In the genomic region with DNA sequence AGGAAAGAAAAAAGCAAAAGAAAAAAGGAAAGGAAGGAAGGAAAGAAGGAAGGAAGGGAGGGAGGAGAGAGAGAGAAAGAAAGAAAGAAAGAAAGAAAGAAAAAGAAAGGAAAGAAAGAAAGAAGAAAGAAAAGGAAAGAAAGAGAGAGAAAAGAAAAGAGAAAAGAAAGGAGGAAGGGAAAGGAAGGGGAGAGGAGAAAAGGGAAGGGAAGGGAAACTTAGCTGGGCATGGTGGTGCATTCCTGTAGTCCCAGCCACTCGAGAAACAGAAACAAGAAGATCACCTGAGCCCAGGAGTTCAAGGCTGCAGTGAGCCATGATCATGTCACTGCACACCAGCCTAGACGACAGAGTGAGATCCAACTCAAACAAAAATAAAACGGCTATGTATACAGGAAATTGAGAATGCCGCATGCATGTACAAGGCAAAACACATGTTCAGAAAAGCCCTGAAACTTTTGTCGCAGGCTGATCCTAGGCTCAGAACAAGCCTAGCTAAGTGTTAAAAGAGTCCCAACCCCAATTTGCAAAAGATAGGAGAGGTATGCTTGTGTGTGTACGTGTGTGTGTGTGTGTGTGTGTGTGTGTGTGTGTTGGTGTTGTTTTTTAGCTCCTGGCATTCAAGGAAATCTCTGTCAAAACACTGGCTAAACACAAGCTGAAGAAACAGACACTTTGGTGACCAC, we compare ENCODE assay signal across 2 cellular contexts.
TF ChIP-seq lines count a peak whose summit lies in the region.

No MANE protein-coding gene starts in this region.

TF ChIP-seq in A549, 52 proteins besides CTCF, POLR2A, EP300 and RAD21:
- TF ChIP-seq HOXB13 (CRISPR knock-in tag; IDR thresholded peaks at IDR 0.05; ENCODE audit: low read depth) (no peak), NPAS2 (CRISPR knock-in tag; IDR thresholded peaks at IDR 0.05; ENCODE audit: borderline replicate concordance) (no peak), MYC (IDR thresholded peaks at IDR 0.05; ENCODE audit: borderline replicate concordance, low read length) (no peak), HOXA7 (CRISPR knock-in tag; IDR thresholded peaks at IDR 0.05) (no peak), CBX8 (IDR thresholded peaks at IDR 0.05) (no peak), CBX2 (IDR thresholded peaks at IDR 0.05; ENCODE audit: borderline replicate concordance, low read depth) (no peak), ZFP36 (IDR thresholded peaks at IDR 0.05; ENCODE audit: borderline replicate concordance, partially characterized antibody) (no peak), NR3C1 (IDR thresholded peaks at IDR 0.05) (no peak), FOSB (CRISPR knock-in tag; IDR thresholded peaks at IDR 0.05) (no peak), ZSCAN20 (CRISPR knock-in tag; IDR thresholded peaks at IDR 0.05) (no peak), TFCP2L1 (CRISPR knock-in tag; IDR thresholded peaks at IDR 0.05) (no peak), ZC3H11A (IDR thresholded peaks at IDR 0.05) (no peak)
- TF ChIP-seq, protein P1, sequence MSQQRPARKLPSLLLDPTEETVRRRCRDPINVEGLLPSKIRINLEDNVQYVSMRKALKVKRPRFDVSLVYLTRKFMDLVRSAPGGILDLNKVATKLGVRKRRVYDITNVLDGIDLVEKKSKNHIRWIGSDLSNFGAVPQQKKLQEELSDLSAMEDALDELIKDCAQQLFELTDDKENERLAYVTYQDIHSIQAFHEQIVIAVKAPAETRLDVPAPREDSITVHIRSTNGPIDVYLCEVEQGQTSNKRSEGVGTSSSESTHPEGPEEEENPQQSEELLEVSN (IDR thresholded peaks at IDR 0.05; ENCODE audit: borderline replicate concordance, low read depth), result no peak

TF ChIP-seq in IMR-90, 13 proteins besides CTCF, POLR2A, EP300 and RAD21:
- TF ChIP-seq CEBPB (IDR thresholded peaks at IDR 0.05; ENCODE audit: low read depth, low read length) (no peak), RFX5 (IDR thresholded peaks at IDR 0.05; ENCODE audit: low read depth, low read length) (no peak), MXI1 (IDR thresholded peaks at IDR 0.05; ENCODE audit: borderline replicate concordance, low read depth, low read length) (no peak), FOS (IDR thresholded peaks at IDR 0.05; ENCODE audit: low read depth, low read length) (no peak), SMC3 (IDR thresholded peaks at IDR 0.05; ENCODE audit: low read depth, low read length) (no peak), RCOR1 (IDR thresholded peaks at IDR 0.05; ENCODE audit: insufficient replicate concordance, low read length) (no peak), BHLHE40 (IDR thresholded peaks at IDR 0.05; ENCODE audit: low read depth, low read length) (no peak), MAZ (IDR thresholded peaks at IDR 0.05; ENCODE audit: borderline replicate concordance, low read depth, low read length) (no peak), NFE2L2 (IDR thresholded peaks at IDR 0.05; ENCODE audit: low read depth, low read length) (no peak), CHD1 (IDR thresholded peaks at IDR 0.05; ENCODE audit: low read depth, low read length) (no peak), MAFK (IDR thresholded peaks at IDR 0.05; ENCODE audit: low read depth, low read length) (no peak)
- TF ChIP-seq, protein P2, sequence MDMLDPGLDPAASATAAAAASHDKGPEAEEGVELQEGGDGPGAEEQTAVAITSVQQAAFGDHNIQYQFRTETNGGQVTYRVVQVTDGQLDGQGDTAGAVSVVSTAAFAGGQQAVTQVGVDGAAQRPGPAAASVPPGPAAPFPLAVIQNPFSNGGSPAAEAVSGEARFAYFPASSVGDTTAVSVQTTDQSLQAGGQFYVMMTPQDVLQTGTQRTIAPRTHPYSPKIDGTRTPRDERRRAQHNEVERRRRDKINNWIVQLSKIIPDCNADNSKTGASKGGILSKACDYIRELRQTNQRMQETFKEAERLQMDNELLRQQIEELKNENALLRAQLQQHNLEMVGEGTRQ (IDR thresholded peaks at IDR 0.05; ENCODE audit: low read depth, low read length), result no peak
- TF ChIP-seq, protein P3, sequence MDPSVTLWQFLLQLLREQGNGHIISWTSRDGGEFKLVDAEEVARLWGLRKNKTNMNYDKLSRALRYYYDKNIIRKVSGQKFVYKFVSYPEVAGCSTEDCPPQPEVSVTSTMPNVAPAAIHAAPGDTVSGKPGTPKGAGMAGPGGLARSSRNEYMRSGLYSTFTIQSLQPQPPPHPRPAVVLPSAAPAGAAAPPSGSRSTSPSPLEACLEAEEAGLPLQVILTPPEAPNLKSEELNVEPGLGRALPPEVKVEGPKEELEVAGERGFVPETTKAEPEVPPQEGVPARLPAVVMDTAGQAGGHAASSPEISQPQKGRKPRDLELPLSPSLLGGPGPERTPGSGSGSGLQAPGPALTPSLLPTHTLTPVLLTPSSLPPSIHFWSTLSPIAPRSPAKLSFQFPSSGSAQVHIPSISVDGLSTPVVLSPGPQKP (IDR thresholded peaks at IDR 0.05; ENCODE audit: borderline replicate concordance, low read depth, low read length), result no peak
